In genomic region chr19:42132030-42132628, GRCh38 we compare ENCODE assay signal across 8 cellular contexts. TPM values are rescaled to one million over a fixed set of nuclear protein-coding genes. Genes with fewer than 3 reads are reported as not detected.
DNase-seq lines count a peak whose midpoint lies in the region; ATAC-seq lines count a peak whose summit lies in the region.

POU2F2 (minus strand) TSS chr19:42132446; CDS start chr19:42132411, 35 bp downstream.

- DNase-seq in NOMO-1 treated with dmso at 0.1 percent for 144 hours (lab: John Stamatoyannopoulos, UW; ENCODE audit: unreplicated experiment) (peak; percentile 38), cardiac septum (ENCODE audit: low spot score) (peak; percentile 82), SHP77 treated with DMSO at 0.1 percent for 48 hours (lab: John Stamatoyannopoulos, UW) (no peak)
- DNase-seq in activated T-helper 1 cell treated with anti-CD3 and anti-CD28 coated beads, Interleukin-2, amount 50 U/mL, for 16 hours (ENCODE audit: low read depth in 1 of 2, low spot score in 1 of 2), result peak; percentile 70 to 82
- peak; percentile 70 to 81 for DNase-seq in stimulated activated CD4-positive, alpha-beta T cell treated with anti-CD3 and anti-CD28 coated beads, Interleukin-12 subunit alpha, Interleukin-12 subunit beta, amount 100 ng/mL, for 24 hours (ENCODE audit: low read depth in 2 of 2)

- H3K27ac ChIP-seq in ACC112 (ENCODE audit: low read depth, low read length), result no peak within 1 kb of the TSS

- H3K27me3 ChIP-seq in ACC112 (ENCODE audit: insufficient read depth, low read length), result peaks cover 5% of the 10 kb centered on the region; the same call in 1 of the 2 replicates

- no peaks in the 10 kb centered on the region for H3K79me2 ChIP-seq in ACC112 (ENCODE audit: control insufficient read depth, insufficient read depth, low read length, unreplicated experiment)

- peak within 1 kb of the TSS; percentile 64 for H3K4me3 ChIP-seq in ACC112 (ENCODE audit: low read depth, low read length)

- intact Hi-C loops in cardiac septum (cut with DNase I), result loop anchor here (5.0 kb wide), 1 partner anchor 195 kb away; the partner anchor contains the start of gene MEGF8

- no peak within 1 kb of the TSS for H2AFZ ChIP-seq in ACC112 (ENCODE audit: low read length, unreplicated experiment)

- peaks cover 22% of the 10 kb centered on the region for H3K4me1 ChIP-seq in ACC112 (ENCODE audit: control insufficient read depth, insufficient read depth, low read length, unreplicated experiment)

- no peaks in the 10 kb centered on the region for H3K36me3 ChIP-seq in ACC112 (ENCODE audit: insufficient read depth, low read length)

- ATAC-seq in GM21381 (IDR thresholded peaks at IDR 0.05; ENCODE audit: unreplicated experiment), result peak; percentile 27
- no peak for ATAC-seq in GM18861 (IDR thresholded peaks at IDR 0.05; ENCODE audit: unreplicated experiment)

RNA-seq across cellular contexts. Expression of gene POU2F2, which starts in this region (rescaled TPM):
- total RNA-seq in cardiac septum, result 0.51 TPM

Comparison
In these comparisons a context has a peak if more than half of its experiments do, and no peak if none do; other contexts are left out.
1. Peak in DNase-seq in cardiac septum; RNA of the gene not detected or under 1 TPM.